In genomic region chr14:72756967-72757366, GRCh38 we compare ENCODE assay signal across 35 cellular contexts.
"Had no signal": no experiment of that assay in that cellular context is flagged by ENCODE, and none has a peak within 500 bp of the region (broad histone marks: within the 10 kb centered on the region; RNA-seq: fewer than 3 reads in every experiment).

No MANE protein-coding gene starts in this region.

- H3K4me1 Mint-ChIP-seq: activated naive CD4-positive, alpha-beta T cell treated with anti-CD3 and anti-CD28 coated beads, Interleukin-2, amount 50 U/mL, for 24 hours; activated naive CD8-positive, alpha-beta T cell treated with anti-CD3 and anti-CD28 coated beads for 36 hours; activated naive CD8-positive, alpha-beta T cell treated with anti-CD3 and anti-CD28 coated beads, Interleukin-2, amount 50 U/mL, for 24 hours; WTC11 had no signal

- ATAC-seq: activated CD8-positive, alpha-beta memory T cell treated with anti-CD3 and anti-CD28 coated beads, Interleukin-2, amount 10 ng/mL, durations not matched to agents 7 days and 5 days; activated CD8-positive, alpha-beta T cell treated with anti-CD3 and anti-CD28 coated beads, Interleukin-2, amount 10 ng/mL, durations not matched to agents 7 days and 5 days; activated naive CD8-positive, alpha-beta T cell treated with anti-CD3 and anti-CD28 coated beads, Interleukin-2, amount 50 U/mL, for 24 hours; body of pancreas; gastroesophageal sphincter; WTC11 had no signal

- H3K27me3 Mint-ChIP-seq: activated naive CD8-positive, alpha-beta T cell treated with anti-CD3 and anti-CD28 coated beads for 36 hours; activated naive CD8-positive, alpha-beta T cell treated with anti-CD3 and anti-CD28 coated beads, Interleukin-2, amount 50 U/mL, for 24 hours had no signal

- H3K36me3 ChIP-seq: adrenal gland, esophagus squamous epithelium, gastroesophageal sphincter had no signal

- H3K27ac ChIP-seq: adrenal gland, body of pancreas, coronary artery, dorsolateral prefrontal cortex, epithelial cell of prostate, esophagus squamous epithelium, gastroesophageal sphincter, VCaP had no signal

- DNase-seq: activated CD4-positive, alpha-beta memory T cell treated with anti-CD3 and anti-CD28 coated beads for 36 hours; activated CD4-positive, alpha-beta T cell treated with anti-CD3 and anti-CD28 coated beads for 1 hour; activated CD4-positive, alpha-beta T cell treated with anti-CD3 and anti-CD28 coated beads for 4 hours; activated CD8-positive, alpha-beta memory T cell treated with anti-CD3 and anti-CD28 coated beads, Interleukin-2, amount 10 ng/mL, durations not matched to agents 7 days and 5 days; activated CD8-positive, alpha-beta memory T cell treated with anti-CD3 and anti-CD28 coated beads, Interleukin-2, amount 50 U/mL, for 4 hours; activated CD8-positive, alpha-beta T cell treated with anti-CD3 and anti-CD28 coated beads, Interleukin-2, amount 10 ng/mL, durations not matched to agents 7 days and 5 days; activated effector memory CD4-positive, alpha-beta T cell treated with anti-CD3 and anti-CD28 coated beads, Interleukin-2, amount 50 U/mL, for 16 hours; activated naive CD4-positive, alpha-beta T cell treated with anti-CD3 and anti-CD28 coated beads for 36 hours; activated naive CD8-positive, alpha-beta T cell treated with anti-CD3 and anti-CD28 coated beads for 36 hours; activated naive CD8-positive, alpha-beta T cell treated with anti-CD3 and anti-CD28 coated beads, Interleukin-2, amount 50 U/mL, for 24 hours; activated T-cell treated with anti-CD3 and anti-CD28 coated beads, Interleukin-2, amount 50 U/mL, for 1 hour; activated T-cell treated with anti-CD3 and anti-CD28 coated beads, Interleukin-2, amount 50 U/mL, for 48 hours; adrenal gland; amygdala; aorta; body of pancreas; caudate nucleus; cerebellar nuclear complex; dorsolateral prefrontal cortex; effector CD4-positive, alpha-beta T cell; esophagus squamous epithelium; foreskin melanocyte; T-helper 2 cell had no signal

- H3K4me3 Mint-ChIP-seq: activated CD4-positive, alpha-beta memory T cell treated with anti-CD3 and anti-CD28 coated beads for 36 hours; activated CD8-positive, alpha-beta memory T cell treated with anti-CD3 and anti-CD28 coated beads, Interleukin-2, amount 10 ng/mL, durations not matched to agents 7 days and 5 days; activated CD8-positive, alpha-beta T cell treated with anti-CD3 and anti-CD28 coated beads, Interleukin-2, amount 10 ng/mL, durations not matched to agents 7 days and 5 days; activated naive CD4-positive, alpha-beta T cell treated with anti-CD3 and anti-CD28 coated beads for 36 hours; activated naive CD4-positive, alpha-beta T cell treated with anti-CD3 and anti-CD28 coated beads, Interleukin-2, amount 50 U/mL, for 24 hours; activated naive CD8-positive, alpha-beta T cell treated with anti-CD3 and anti-CD28 coated beads for 36 hours; activated naive CD8-positive, alpha-beta T cell treated with anti-CD3 and anti-CD28 coated beads, Interleukin-2, amount 50 U/mL, for 24 hours; activated T-helper 1 cell treated with anti-CD3 and anti-CD28 coated beads, Interleukin-12 subunit alpha, Interleukin-12 subunit beta, Interleukin-2, Interleukin-4 antibody, amounts not matched to agents 30 ng/mL and 10 ng/mL and 1 ng/mL, durations not matched to agents 14 hours and 24 hours and 36 hours; dendritic cell treated with granulocyte-macrophage colony-stimulating factor and Interleukin-4, amounts not matched to agents 40 ng/mL and 50 ng/mL, for 4 days; WTC11 had no signal

- H3K4me1 ChIP-seq: adrenal gland, body of pancreas, esophagus squamous epithelium, gastroesophageal sphincter had no signal

- FAIRE-seq: endometrium, endothelial cell of umbilical vein, TTC549 had no signal

- H3K4me3 ChIP-seq: adrenal gland, body of pancreas, coronary artery, dorsolateral prefrontal cortex, esophagus squamous epithelium, gastroesophageal sphincter had no signal

- H3K27ac Mint-ChIP-seq: activated CD4-positive, alpha-beta memory T cell treated with anti-CD3 and anti-CD28 coated beads for 36 hours; activated CD8-positive, alpha-beta memory T cell treated with anti-CD3 and anti-CD28 coated beads, Interleukin-2, amount 10 ng/mL, durations not matched to agents 7 days and 5 days; activated CD8-positive, alpha-beta T cell treated with anti-CD3 and anti-CD28 coated beads, Interleukin-2, amount 10 ng/mL, durations not matched to agents 7 days and 5 days; activated naive CD4-positive, alpha-beta T cell treated with anti-CD3 and anti-CD28 coated beads for 36 hours; activated naive CD4-positive, alpha-beta T cell treated with anti-CD3 and anti-CD28 coated beads, Interleukin-2, amount 50 U/mL, for 24 hours; activated naive CD8-positive, alpha-beta T cell treated with anti-CD3 and anti-CD28 coated beads for 36 hours; activated naive CD8-positive, alpha-beta T cell treated with anti-CD3 and anti-CD28 coated beads, Interleukin-2, amount 50 U/mL, for 24 hours; activated T-helper 1 cell treated with anti-CD3 and anti-CD28 coated beads, Interleukin-12 subunit alpha, Interleukin-12 subunit beta, Interleukin-2, Interleukin-4 antibody, amounts not matched to agents 30 ng/mL and 10 ng/mL and 1 ng/mL, durations not matched to agents 14 hours and 24 hours and 36 hours; activated T-helper 2 cell treated with anti-CD3 and anti-CD28 coated beads, Interferon-gamma antibody, Interleukin-2, Interleukin-4, amounts not matched to agents 10 μg/mL and 5 μg/mL and 100 μg/mL, durations not matched to agents 14 hours and 24 hours and 36 hours; dendritic cell treated with granulocyte-macrophage colony-stimulating factor and Interleukin-4, amounts not matched to agents 40 ng/mL and 50 ng/mL, for 4 days; WTC11 had no signal

- H3K27me3 ChIP-seq: adrenal gland, body of pancreas, dorsolateral prefrontal cortex, esophagus squamous epithelium, gastroesophageal sphincter had no signal
